18 cellular contexts compared by ENCODE assay signal in the genomic region with DNA sequence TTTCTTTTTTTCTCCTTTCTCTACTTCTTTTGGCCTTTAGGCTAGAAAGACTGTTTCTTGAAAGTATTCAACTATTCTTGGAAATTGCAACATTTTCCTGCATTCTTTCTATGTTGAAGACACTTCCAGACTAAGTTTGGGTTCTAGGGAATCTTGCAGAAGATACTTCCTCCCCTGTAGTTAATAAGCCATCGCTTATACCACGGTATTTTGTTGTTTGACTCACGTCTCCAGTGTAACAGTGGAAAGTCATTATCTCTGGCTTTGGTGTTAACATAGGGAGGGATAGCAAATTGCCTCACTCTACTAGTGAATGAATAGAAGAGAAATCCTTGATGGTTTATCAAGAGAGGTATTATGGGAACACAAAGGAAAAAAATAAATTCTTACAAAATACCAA.
DNase-seq lines count a peak whose midpoint lies in the region; ATAC-seq, FAIRE-seq and TF ChIP-seq lines count a peak whose summit lies in the region.
"Had no signal": no experiment of that assay in that cellular context is flagged by ENCODE, and none has a peak within 500 bp of the region (broad histone marks: within the 10 kb centered on the region; RNA-seq: fewer than 3 reads in every experiment).

No MANE protein-coding gene starts in this region.

- H3K9me3 Mint-ChIP-seq in astrocyte (ENCODE audit: unreplicated experiment), result no peaks in the 10 kb centered on the region
- H3K9me3 Mint-ChIP-seq in endodermal cell, result no peaks in the 10 kb centered on the region
- H3K9me3 Mint-ChIP-seq: stimulated activated naive CD8-positive, alpha-beta T cell treated with anti-CD3 and anti-CD28 coated beads, Interleukin-15, Interleukin-2, amounts not matched to agents 100 ng/mL and 50 ng/mL, for 24 hours had no signal

- H3K79me2 ChIP-seq in astrocyte (ENCODE audit: insufficient read depth, low read length), result no peaks in the 10 kb centered on the region

- DNase-seq in EH (ENCODE audit: low read depth), result peak; percentile 84
- no peak for DNase-seq in astrocyte (ENCODE audit: low read depth)
- DNase-seq in right atrium auricular region (ENCODE audit: low spot score), result no peak
- DNase-seq in endodermal cell, result no peak
- no peak for DNase-seq in stimulated activated CD4-positive, alpha-beta T cell treated with anti-CD3 and anti-CD28 coated beads, Interleukin-4, amount 100 ng/mL, for 1 hour
- DNase-seq in cerebellar nuclear complex (lab: John Stamatoyannopoulos, UW), result no peak
- DNase-seq: activated CD8-positive, alpha-beta memory T cell treated with anti-CD3 and anti-CD28 coated beads for 24 hours; activated effector memory CD4-positive, alpha-beta T cell treated with Interleukin-2 at 50 U/mL for 16 hours; AML-193; body of pancreas; DMS53; effector memory CD4-positive, alpha-beta T cell; kidney; right lobe of liver had no signal

- peak overlapping the region; percentile 57 for H3K4me2 ChIP-seq in astrocyte (ENCODE audit: low read length)
- H3K4me2 ChIP-seq in skeletal muscle satellite cell (ENCODE audit: low read length), result peak overlapping the region; percentile 45

- WGBS in endodermal cell (ENCODE audit: insufficient coverage in 1 of 2, insufficient read length in 1 of 2), 2 experiments, result 87% methylated on average over 3 of the region's 3 CpGs; no CpG with 5 or more reads in 1 of the 2 experiments

- no peak overlapping the region for H2AFZ ChIP-seq in astrocyte (ENCODE audit: low read depth, low read length)

- H3K27ac ChIP-seq in astrocyte (ENCODE audit: low read depth, low read length) (peak overlapping the region; percentile 74), right atrium auricular region (peak overlapping the region; percentile 2 to 20), endodermal cell (ENCODE audit: low read depth, low read length) (no peak overlapping the region)
- H3K27ac ChIP-seq: body of pancreas, right lobe of liver had no signal

- no peak overlapping the region for H3K4me3 ChIP-seq in astrocyte (ENCODE audit: insufficient read depth, low read depth, low read length)
- no peak overlapping the region for H3K4me3 ChIP-seq in right atrium auricular region
- H3K4me3 ChIP-seq in skeletal muscle satellite cell (ENCODE audit: low read length), result no peak overlapping the region
- H3K4me3 ChIP-seq in endodermal cell (ENCODE audit: low read length), result no peak overlapping the region
- H3K4me3 ChIP-seq: body of pancreas, right lobe of liver had no signal

- H3K36me3 Mint-ChIP-seq in astrocyte (ENCODE audit: low read depth, unreplicated experiment) (no peaks in the 10 kb centered on the region), endodermal cell (ENCODE audit: low read depth) (no peaks in the 10 kb centered on the region)

- H3K4me1 ChIP-seq in astrocyte (ENCODE audit: insufficient read depth, low read length) (peaks cover 32% of the 10 kb centered on the region), right atrium auricular region (peaks cover 0 to 48% of the 10 kb centered on the region in 2 donors), skeletal muscle satellite cell (ENCODE audit: control insufficient read depth, insufficient read depth, low read length) (peaks cover 49% of the 10 kb centered on the region), endodermal cell (ENCODE audit: control insufficient read depth, insufficient read depth, low read length) (peaks cover 15% of the 10 kb centered on the region)
- H3K4me1 ChIP-seq: body of pancreas, right lobe of liver had no signal

- H3K4me1 Mint-ChIP-seq in astrocyte (ENCODE audit: low read depth, unreplicated experiment) (peaks cover 53% of the 10 kb centered on the region), endodermal cell (peaks cover 37% of the 10 kb centered on the region)

- H3K27me3 Mint-ChIP-seq in astrocyte (ENCODE audit: low read depth, unreplicated experiment) (no peaks in the 10 kb centered on the region), endodermal cell (ENCODE audit: insufficient read depth) (no peaks in the 10 kb centered on the region)

- H3K27me3 ChIP-seq in astrocyte (ENCODE audit: insufficient read depth, low read length) (no peaks in the 10 kb centered on the region), right atrium auricular region (no peaks in the 10 kb centered on the region), skeletal muscle satellite cell (ENCODE audit: control insufficient read depth, insufficient read depth, low read length) (no peaks in the 10 kb centered on the region), endodermal cell (ENCODE audit: control insufficient read depth, insufficient read depth, low read length, poor library complexity, severe bottlenecking) (no peaks in the 10 kb centered on the region)
- H3K27me3 ChIP-seq: body of pancreas, right lobe of liver had no signal

- H4K20me1 ChIP-seq in astrocyte (ENCODE audit: insufficient read depth, low read length), result no peaks in the 10 kb centered on the region

- no peak overlapping the region for H3K4me3 Mint-ChIP-seq in astrocyte (ENCODE audit: unreplicated experiment)
- H3K4me3 Mint-ChIP-seq in endodermal cell, result no peak overlapping the region
- H3K4me3 Mint-ChIP-seq: stimulated activated naive CD8-positive, alpha-beta T cell treated with anti-CD3 and anti-CD28 coated beads, Interleukin-15, Interleukin-2, amounts not matched to agents 100 ng/mL and 50 ng/mL, for 24 hours had no signal

- H3K9ac ChIP-seq in astrocyte (ENCODE audit: low read length) (peak overlapping the region; percentile 54), skeletal muscle satellite cell (ENCODE audit: low read depth, low read length) (peak overlapping the region; percentile 69), endodermal cell (ENCODE audit: extremely low read depth, low read length, poor library complexity, severe bottlenecking) (no peak overlapping the region)

- H3K27ac Mint-ChIP-seq in astrocyte (ENCODE audit: unreplicated experiment) (peak overlapping the region; percentile 94), endodermal cell (no peak overlapping the region)
- H3K27ac Mint-ChIP-seq: stimulated activated naive CD8-positive, alpha-beta T cell treated with anti-CD3 and anti-CD28 coated beads, Interleukin-15, Interleukin-2, amounts not matched to agents 100 ng/mL and 50 ng/mL, for 24 hours had no signal

- peak; percentile 52 for FAIRE-seq in astrocyte (lab: Jason Lieb, UNC)
- FAIRE-seq: HTR-8/SVneo, kidney had no signal

- H3K36me3 ChIP-seq in astrocyte (ENCODE audit: insufficient read depth, low read length) (no peaks in the 10 kb centered on the region), right atrium auricular region (no peaks in the 10 kb centered on the region), skeletal muscle satellite cell (ENCODE audit: insufficient read depth, low read length) (no peaks in the 10 kb centered on the region), endodermal cell (ENCODE audit: control insufficient read depth, insufficient read depth, low read length) (no peaks in the 10 kb centered on the region)
- H3K36me3 ChIP-seq: right lobe of liver had no signal

- H3K9me3 ChIP-seq in astrocyte (ENCODE audit: insufficient read depth, low read depth, low read length) (no peaks in the 10 kb centered on the region), right atrium auricular region (no peaks in the 10 kb centered on the region), skeletal muscle satellite cell (replicated peaks; ENCODE audit: low read length) (no peaks in the 10 kb centered on the region), endodermal cell (ENCODE audit: control insufficient read depth, low read length) (no peaks in the 10 kb centered on the region)
- H3K9me3 ChIP-seq: body of pancreas, right lobe of liver had no signal

- TF ChIP-seq CTCF in astrocyte (IDR thresholded peaks at IDR 0.05; ENCODE audit: insufficient read depth, low read depth, low read length), result no peak
- no peak for TF ChIP-seq CTCF in right atrium auricular region (IDR thresholded peaks at IDR 0.05)
- no peak for TF ChIP-seq CTCF in endodermal cell (conservative IDR thresholded peaks at IDR 0.05)

- ATAC-seq in HG02981 (IDR thresholded peaks at IDR 0.05; ENCODE audit: unreplicated experiment), result no peak
- ATAC-seq: body of pancreas, right lobe of liver had no signal
